ENCODE assay signal across 1 cellular context in the genomic region with DNA sequence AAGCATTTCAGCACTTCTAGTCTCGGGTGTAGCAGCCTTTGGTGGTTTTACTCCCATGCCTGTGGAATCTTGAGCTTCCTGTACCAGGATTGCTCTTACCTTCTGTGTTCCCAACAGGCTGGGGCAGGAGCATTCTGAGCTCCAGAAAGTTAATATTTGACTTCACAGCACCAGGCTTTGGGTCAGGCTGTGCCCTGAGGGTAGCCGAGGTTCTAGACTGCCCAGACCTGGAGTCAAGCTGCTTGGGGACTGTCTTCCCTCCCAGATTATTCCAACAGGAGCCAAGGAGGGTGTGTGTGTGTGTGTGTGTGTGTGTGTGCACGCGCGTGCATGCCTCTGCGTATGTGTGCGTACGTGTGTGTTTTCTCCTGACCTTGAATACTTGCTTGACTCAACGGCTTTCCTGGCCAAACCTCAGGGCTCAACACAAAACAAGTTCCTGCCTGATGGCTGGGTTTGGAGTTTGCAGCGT.
A peak's percentile ranks its signal among the peaks of the same experiment; 100 is the strongest.
TF ChIP-seq lines count a peak whose summit lies in the region.

No MANE protein-coding gene starts in this region.

TF ChIP-seq in HepG2, 621 proteins besides CTCF, POLR2A, EP300 and RAD21 (continued from another document and continues in another):
- TF ChIP-seq, protein P1, sequence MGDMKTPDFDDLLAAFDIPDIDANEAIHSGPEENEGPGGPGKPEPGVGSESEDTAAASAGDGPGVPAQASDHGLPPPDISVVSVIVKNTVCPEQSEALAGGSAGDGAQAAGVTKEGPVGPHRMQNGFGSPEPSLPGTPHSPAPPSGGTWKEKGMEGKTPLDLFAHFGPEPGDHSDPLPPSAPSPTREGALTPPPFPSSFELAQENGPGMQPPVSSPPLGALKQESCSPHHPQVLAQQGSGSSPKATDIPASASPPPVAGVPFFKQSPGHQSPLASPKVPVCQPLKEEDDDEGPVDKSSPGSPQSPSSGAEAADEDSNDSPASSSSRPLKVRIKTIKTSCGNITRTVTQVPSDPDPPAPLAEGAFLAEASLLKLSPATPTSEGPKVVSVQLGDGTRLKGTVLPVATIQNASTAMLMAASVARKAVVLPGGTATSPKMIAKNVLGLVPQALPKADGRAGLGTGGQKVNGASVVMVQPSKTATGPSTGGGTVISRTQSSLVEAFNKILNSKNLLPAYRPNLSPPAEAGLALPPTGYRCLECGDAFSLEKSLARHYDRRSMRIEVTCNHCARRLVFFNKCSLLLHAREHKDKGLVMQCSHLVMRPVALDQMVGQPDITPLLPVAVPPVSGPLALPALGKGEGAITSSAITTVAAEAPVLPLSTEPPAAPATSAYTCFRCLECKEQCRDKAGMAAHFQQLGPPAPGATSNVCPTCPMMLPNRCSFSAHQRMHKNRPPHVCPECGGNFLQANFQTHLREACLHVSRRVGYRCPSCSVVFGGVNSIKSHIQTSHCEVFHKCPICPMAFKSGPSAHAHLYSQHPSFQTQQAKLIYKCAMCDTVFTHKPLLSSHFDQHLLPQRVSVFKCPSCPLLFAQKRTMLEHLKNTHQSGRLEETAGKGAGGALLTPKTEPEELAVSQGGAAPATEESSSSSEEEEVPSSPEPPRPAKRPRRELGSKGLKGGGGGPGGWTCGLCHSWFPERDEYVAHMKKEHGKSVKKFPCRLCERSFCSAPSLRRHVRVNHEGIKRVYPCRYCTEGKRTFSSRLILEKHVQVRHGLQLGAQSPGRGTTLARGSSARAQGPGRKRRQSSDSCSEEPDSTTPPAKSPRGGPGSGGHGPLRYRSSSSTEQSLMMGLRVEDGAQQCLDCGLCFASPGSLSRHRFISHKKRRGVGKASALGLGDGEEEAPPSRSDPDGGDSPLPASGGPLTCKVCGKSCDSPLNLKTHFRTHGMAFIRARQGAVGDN (CRISPR knock-in tag; IDR thresholded peaks at IDR 0.05): peak; percentile 89
- TF ChIP-seq POGZ (CRISPR knock-in tag; IDR thresholded peaks at IDR 0.05): peak; percentile 73
- TF ChIP-seq POLR2AphosphoS2 (IDR thresholded peaks at IDR 0.05; ENCODE audit: low read depth, low read length): no peak; the same call in 1 of the 2 replicates
- TF ChIP-seq, protein P2, sequence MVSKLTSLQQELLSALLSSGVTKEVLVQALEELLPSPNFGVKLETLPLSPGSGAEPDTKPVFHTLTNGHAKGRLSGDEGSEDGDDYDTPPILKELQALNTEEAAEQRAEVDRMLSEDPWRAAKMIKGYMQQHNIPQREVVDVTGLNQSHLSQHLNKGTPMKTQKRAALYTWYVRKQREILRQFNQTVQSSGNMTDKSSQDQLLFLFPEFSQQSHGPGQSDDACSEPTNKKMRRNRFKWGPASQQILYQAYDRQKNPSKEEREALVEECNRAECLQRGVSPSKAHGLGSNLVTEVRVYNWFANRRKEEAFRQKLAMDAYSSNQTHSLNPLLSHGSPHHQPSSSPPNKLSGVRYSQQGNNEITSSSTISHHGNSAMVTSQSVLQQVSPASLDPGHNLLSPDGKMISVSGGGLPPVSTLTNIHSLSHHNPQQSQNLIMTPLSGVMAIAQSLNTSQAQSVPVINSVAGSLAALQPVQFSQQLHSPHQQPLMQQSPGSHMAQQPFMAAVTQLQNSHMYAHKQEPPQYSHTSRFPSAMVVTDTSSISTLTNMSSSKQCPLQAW (CRISPR knock-in tag; IDR thresholded peaks at IDR 0.05): peak; percentile 85; the same call in 1 of the 2 replicates
- TF ChIP-seq REPIN1 (CRISPR knock-in tag; IDR thresholded peaks at IDR 0.05; ENCODE audit: borderline replicate concordance, low read depth): 0 out of 2 replicates have a peak, but pooled peaks have one; percentile 19
- TF ChIP-seq, protein P3, sequence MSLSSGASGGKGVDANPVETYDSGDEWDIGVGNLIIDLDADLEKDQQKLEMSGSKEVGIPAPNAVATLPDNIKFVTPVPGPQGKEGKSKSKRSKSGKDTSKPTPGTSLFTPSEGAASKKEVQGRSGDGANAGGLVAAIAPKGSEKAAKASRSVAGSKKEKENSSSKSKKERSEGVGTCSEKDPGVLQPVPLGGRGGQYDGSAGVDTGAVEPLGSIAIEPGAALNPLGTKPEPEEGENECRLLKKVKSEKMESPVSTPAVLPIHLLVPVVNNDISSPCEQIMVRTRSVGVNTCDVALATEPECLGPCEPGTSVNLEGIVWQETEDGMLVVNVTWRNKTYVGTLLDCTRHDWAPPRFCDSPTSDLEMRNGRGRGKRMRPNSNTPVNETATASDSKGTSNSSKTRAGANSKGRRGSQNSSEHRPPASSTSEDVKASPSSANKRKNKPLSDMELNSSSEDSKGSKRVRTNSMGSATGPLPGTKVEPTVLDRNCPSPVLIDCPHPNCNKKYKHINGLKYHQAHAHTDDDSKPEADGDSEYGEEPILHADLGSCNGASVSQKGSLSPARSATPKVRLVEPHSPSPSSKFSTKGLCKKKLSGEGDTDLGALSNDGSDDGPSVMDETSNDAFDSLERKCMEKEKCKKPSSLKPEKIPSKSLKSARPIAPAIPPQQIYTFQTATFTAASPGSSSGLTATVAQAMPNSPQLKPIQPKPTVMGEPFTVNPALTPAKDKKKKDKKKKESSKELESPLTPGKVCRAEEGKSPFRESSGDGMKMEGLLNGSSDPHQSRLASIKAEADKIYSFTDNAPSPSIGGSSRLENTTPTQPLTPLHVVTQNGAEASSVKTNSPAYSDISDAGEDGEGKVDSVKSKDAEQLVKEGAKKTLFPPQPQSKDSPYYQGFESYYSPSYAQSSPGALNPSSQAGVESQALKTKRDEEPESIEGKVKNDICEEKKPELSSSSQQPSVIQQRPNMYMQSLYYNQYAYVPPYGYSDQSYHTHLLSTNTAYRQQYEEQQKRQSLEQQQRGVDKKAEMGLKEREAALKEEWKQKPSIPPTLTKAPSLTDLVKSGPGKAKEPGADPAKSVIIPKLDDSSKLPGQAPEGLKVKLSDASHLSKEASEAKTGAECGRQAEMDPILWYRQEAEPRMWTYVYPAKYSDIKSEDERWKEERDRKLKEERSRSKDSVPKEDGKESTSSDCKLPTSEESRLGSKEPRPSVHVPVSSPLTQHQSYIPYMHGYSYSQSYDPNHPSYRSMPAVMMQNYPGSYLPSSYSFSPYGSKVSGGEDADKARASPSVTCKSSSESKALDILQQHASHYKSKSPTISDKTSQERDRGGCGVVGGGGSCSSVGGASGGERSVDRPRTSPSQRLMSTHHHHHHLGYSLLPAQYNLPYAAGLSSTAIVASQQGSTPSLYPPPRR (CRISPR knock-in tag; IDR thresholded peaks at IDR 0.05; ENCODE audit: borderline replicate concordance): peak; percentile 75; the same call in 1 of the 2 replicates
- TF ChIP-seq ZNF598 (CRISPR knock-in tag; IDR thresholded peaks at IDR 0.05; ENCODE audit: borderline replicate concordance): no peak; the same call in 1 of the 2 replicates
- TF ChIP-seq KLF6 (CRISPR knock-in tag; IDR thresholded peaks at IDR 0.05): no peak
- no peak for TF ChIP-seq RORA (CRISPR knock-in tag; IDR thresholded peaks at IDR 0.05)
- TF ChIP-seq, protein P4, sequence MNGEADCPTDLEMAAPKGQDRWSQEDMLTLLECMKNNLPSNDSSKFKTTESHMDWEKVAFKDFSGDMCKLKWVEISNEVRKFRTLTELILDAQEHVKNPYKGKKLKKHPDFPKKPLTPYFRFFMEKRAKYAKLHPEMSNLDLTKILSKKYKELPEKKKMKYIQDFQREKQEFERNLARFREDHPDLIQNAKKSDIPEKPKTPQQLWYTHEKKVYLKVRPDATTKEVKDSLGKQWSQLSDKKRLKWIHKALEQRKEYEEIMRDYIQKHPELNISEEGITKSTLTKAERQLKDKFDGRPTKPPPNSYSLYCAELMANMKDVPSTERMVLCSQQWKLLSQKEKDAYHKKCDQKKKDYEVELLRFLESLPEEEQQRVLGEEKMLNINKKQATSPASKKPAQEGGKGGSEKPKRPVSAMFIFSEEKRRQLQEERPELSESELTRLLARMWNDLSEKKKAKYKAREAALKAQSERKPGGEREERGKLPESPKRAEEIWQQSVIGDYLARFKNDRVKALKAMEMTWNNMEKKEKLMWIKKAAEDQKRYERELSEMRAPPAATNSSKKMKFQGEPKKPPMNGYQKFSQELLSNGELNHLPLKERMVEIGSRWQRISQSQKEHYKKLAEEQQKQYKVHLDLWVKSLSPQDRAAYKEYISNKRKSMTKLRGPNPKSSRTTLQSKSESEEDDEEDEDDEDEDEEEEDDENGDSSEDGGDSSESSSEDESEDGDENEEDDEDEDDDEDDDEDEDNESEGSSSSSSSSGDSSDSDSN (CRISPR knock-in tag; IDR thresholded peaks at IDR 0.05): peak; percentile 29; the same call in 1 of the 2 replicates
- no peak for TF ChIP-seq ZNF788 (CRISPR knock-in tag; IDR thresholded peaks at IDR 0.05; ENCODE audit: borderline replicate concordance)
- TF ChIP-seq, protein P5, sequence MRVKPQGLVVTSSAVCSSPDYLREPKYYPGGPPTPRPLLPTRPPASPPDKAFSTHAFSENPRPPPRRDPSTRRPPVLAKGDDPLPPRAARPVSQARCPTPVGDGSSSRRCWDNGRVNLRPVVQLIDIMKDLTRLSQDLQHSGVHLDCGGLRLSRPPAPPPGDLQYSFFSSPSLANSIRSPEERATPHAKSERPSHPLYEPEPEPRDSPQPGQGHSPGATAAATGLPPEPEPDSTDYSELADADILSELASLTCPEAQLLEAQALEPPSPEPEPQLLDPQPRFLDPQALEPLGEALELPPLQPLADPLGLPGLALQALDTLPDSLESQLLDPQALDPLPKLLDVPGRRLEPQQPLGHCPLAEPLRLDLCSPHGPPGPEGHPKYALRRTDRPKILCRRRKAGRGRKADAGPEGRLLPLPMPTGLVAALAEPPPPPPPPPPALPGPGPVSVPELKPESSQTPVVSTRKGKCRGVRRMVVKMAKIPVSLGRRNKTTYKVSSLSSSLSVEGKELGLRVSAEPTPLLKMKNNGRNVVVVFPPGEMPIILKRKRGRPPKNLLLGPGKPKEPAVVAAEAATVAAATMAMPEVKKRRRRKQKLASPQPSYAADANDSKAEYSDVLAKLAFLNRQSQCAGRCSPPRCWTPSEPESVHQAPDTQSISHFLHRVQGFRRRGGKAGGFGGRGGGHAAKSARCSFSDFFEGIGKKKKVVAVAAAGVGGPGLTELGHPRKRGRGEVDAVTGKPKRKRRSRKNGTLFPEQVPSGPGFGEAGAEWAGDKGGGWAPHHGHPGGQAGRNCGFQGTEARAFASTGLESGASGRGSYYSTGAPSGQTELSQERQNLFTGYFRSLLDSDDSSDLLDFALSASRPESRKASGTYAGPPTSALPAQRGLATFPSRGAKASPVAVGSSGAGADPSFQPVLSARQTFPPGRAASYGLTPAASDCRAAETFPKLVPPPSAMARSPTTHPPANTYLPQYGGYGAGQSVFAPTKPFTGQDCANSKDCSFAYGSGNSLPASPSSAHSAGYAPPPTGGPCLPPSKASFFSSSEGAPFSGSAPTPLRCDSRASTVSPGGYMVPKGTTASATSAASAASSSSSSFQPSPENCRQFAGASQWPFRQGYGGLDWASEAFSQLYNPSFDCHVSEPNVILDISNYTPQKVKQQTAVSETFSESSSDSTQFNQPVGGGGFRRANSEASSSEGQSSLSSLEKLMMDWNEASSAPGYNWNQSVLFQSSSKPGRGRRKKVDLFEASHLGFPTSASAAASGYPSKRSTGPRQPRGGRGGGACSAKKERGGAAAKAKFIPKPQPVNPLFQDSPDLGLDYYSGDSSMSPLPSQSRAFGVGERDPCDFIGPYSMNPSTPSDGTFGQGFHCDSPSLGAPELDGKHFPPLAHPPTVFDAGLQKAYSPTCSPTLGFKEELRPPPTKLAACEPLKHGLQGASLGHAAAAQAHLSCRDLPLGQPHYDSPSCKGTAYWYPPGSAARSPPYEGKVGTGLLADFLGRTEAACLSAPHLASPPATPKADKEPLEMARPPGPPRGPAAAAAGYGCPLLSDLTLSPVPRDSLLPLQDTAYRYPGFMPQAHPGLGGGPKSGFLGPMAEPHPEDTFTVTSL (CRISPR knock-in tag; IDR thresholded peaks at IDR 0.05; ENCODE audit: borderline replicate concordance): peak; percentile 51; the same call in 1 of the 2 replicates
- no peak for TF ChIP-seq ZNF451 (CRISPR knock-in tag; IDR thresholded peaks at IDR 0.05)
- TF ChIP-seq SP4 (CRISPR knock-in tag; IDR thresholded peaks at IDR 0.05): no peak
- peak; percentile 19; the same call in 1 of the 2 replicates for TF ChIP-seq RXRB (CRISPR knock-in tag; IDR thresholded peaks at IDR 0.05; ENCODE audit: borderline replicate concordance)
- TF ChIP-seq, protein P6, sequence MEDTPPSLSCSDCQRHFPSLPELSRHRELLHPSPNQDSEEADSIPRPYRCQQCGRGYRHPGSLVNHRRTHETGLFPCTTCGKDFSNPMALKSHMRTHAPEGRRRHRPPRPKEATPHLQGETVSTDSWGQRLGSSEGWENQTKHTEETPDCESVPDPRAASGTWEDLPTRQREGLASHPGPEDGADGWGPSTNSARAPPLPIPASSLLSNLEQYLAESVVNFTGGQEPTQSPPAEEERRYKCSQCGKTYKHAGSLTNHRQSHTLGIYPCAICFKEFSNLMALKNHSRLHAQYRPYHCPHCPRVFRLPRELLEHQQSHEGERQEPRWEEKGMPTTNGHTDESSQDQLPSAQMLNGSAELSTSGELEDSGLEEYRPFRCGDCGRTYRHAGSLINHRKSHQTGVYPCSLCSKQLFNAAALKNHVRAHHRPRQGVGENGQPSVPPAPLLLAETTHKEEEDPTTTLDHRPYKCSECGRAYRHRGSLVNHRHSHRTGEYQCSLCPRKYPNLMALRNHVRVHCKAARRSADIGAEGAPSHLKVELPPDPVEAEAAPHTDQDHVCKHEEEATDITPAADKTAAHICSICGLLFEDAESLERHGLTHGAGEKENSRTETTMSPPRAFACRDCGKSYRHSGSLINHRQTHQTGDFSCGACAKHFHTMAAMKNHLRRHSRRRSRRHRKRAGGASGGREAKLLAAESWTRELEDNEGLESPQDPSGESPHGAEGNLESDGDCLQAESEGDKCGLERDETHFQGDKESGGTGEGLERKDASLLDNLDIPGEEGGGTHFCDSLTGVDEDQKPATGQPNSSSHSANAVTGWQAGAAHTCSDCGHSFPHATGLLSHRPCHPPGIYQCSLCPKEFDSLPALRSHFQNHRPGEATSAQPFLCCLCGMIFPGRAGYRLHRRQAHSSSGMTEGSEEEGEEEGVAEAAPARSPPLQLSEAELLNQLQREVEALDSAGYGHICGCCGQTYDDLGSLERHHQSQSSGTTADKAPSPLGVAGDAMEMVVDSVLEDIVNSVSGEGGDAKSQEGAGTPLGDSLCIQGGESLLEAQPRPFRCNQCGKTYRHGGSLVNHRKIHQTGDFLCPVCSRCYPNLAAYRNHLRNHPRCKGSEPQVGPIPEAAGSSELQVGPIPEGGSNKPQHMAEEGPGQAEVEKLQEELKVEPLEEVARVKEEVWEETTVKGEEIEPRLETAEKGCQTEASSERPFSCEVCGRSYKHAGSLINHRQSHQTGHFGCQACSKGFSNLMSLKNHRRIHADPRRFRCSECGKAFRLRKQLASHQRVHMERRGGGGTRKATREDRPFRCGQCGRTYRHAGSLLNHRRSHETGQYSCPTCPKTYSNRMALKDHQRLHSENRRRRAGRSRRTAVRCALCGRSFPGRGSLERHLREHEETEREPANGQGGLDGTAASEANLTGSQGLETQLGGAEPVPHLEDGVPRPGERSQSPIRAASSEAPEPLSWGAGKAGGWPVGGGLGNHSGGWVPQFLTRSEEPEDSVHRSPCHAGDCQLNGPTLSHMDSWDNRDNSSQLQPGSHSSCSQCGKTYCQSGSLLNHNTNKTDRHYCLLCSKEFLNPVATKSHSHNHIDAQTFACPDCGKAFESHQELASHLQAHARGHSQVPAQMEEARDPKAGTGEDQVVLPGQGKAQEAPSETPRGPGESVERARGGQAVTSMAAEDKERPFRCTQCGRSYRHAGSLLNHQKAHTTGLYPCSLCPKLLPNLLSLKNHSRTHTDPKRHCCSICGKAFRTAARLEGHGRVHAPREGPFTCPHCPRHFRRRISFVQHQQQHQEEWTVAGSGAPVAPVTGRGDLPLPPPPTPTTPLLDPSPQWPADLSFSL (CRISPR knock-in tag; IDR thresholded peaks at IDR 0.05): peak; percentile 86
- peak; percentile 39; the same call in 1 of the 2 replicates for TF ChIP-seq KDM5B (CRISPR knock-in tag; IDR thresholded peaks at IDR 0.05; ENCODE audit: borderline replicate concordance)
- peak; percentile 16; the same call in 1 of the 2 replicates for TF ChIP-seq FOSL2 (CRISPR knock-in tag; IDR thresholded peaks at IDR 0.05)
- TF ChIP-seq TBX2 (CRISPR knock-in tag; IDR thresholded peaks at IDR 0.05; ENCODE audit: borderline replicate concordance): peak; percentile 22; the same call in 1 of the 2 replicates
- TF ChIP-seq ZFX (CRISPR knock-in tag; IDR thresholded peaks at IDR 0.05; ENCODE audit: low read depth): no peak
- 0 out of 2 replicates have a peak, but pooled peaks have one; percentile 36 for TF ChIP-seq TGIF2 (CRISPR knock-in tag; IDR thresholded peaks at IDR 0.05)
